In the genomic region with DNA sequence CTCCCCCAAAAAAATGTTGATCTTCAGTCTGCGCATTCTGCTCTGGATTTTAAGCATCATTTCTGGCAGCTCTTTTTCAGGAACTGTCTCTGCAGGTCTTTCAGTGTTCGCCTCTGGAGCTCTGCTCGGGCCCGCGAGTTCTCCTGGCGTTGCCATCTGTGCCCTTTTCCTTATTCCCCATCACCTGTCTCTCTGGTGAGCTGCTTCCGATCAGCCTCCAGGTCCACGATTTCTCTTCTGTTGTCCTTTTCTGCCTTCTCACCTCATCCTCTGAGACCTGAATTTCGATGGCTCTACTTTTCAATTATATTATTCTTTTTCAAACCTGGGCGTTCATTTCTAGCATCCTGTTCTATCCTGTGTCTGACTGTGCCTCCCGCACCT, we compare ENCODE assay signal across 8 cellular contexts. TPM values are rescaled to one million over a fixed set of nuclear protein-coding genes. Genes with fewer than 3 reads are reported as not detected.
DNase-seq lines count a peak whose midpoint lies in the region; ATAC-seq and TF ChIP-seq lines count a peak whose summit lies in the region.

No MANE protein-coding gene starts in this region.

- peaks cover 0 to 6% (median 2%) of the 10 kb centered on the region in 4 donors for H3K4me1 ChIP-seq in Peyer's patch
- H3K4me1 ChIP-seq in esophagus squamous epithelium, result peaks cover 6 to 45% (median 15%) of the 10 kb centered on the region in 3 donors
- peaks cover 7% of the 10 kb centered on the region for H3K4me1 ChIP-seq in psoas muscle

- peak; percentile 31 for DNase-seq in EH (ENCODE audit: low read depth)
- DNase-seq in Peyer's patch, result no peak
- no peak for DNase-seq in esophagus squamous epithelium (lab: John Stamatoyannopoulos, UW)
- DNase-seq in psoas muscle, result no peak
- no peak for DNase-seq in NOMO-1 treated with dmso at 0.1 percent for 144 hours (lab: John Stamatoyannopoulos, UW; ENCODE audit: unreplicated experiment)
- DNase-seq in GOT3 (lab: John Stamatoyannopoulos, UW), result no peak

- H3K9me3 ChIP-seq in Peyer's patch (no peaks in the 10 kb centered on the region), esophagus squamous epithelium (no peaks in the 10 kb centered on the region), psoas muscle (no peaks in the 10 kb centered on the region)

- no peak for TF ChIP-seq CTCF in Peyer's patch (IDR thresholded peaks at IDR 0.05)
- no peak for TF ChIP-seq CTCF in esophagus squamous epithelium (IDR thresholded peaks at IDR 0.05)
- TF ChIP-seq CTCF in psoas muscle (IDR thresholded peaks at IDR 0.05), result no peak

- WGBS in esophagus squamous epithelium, 2 donors, result 11 to 22% methylated on average over 11 of the region's 11 CpGs
- WGBS in psoas muscle, 3 donors, result 23 to 27% (median 23%) methylated on average over 11 of the region's 11 CpGs

- TF ChIP-seq POLR2A in Peyer's patch (IDR thresholded peaks at IDR 0.05), result no peak
- TF ChIP-seq POLR2A in esophagus squamous epithelium (IDR thresholded peaks at IDR 0.05), result no peak

- no peaks in the 10 kb centered on the region for H3K27me3 ChIP-seq in Peyer's patch
- H3K27me3 ChIP-seq in esophagus squamous epithelium, result no peaks in the 10 kb centered on the region
- H3K27me3 ChIP-seq in psoas muscle (ENCODE audit: insufficient read depth in 3 of 3, low read length in 2 of 3), result no peaks in the 10 kb centered on the region

- ATAC-seq in psoas muscle (peak in 1 of 4 donors; percentile 1), HG02678 (IDR thresholded peaks at IDR 0.05; ENCODE audit: unreplicated experiment) (no peak), GM18519 (IDR thresholded peaks at IDR 0.05; ENCODE audit: low FRiP score, unreplicated experiment) (no peak)

- peak overlapping the region; percentile 82 to 92 (median 91) for H3K27ac ChIP-seq in Peyer's patch
- peak overlapping the region; percentile 86 to 98 (median 92) for H3K27ac ChIP-seq in esophagus squamous epithelium
- H3K27ac ChIP-seq in psoas muscle, result peak overlapping the region; percentile 86

- H3K4me3 ChIP-seq in Peyer's patch (peak overlapping the region; percentile 54 to 75 (median 70)), esophagus squamous epithelium (peak overlapping the region; percentile 48 to 86 (median 68)), psoas muscle (peak overlapping the region; percentile 82)

- H3K36me3 ChIP-seq in Peyer's patch (no peaks in the 10 kb centered on the region), esophagus squamous epithelium (peaks cover 0 to 6% (median 0%) of the 10 kb centered on the region in 3 donors), psoas muscle (ENCODE audit: insufficient read depth in 1 of 2, low read depth in 1 of 2) (no peaks in the 10 kb centered on the region)

- intact Hi-C loops in esophagus squamous epithelium (cut with DNase I) (no loop called here), psoas muscle (cut with DNase I) (loop anchor here in 1 of 2 donors (5.0 kb wide), 1 partner anchor 149 kb away; no protein-coding TSS in a partner anchor)

RNA-seq across cellular contexts. Expression of a gene that starts 0.6 kb away (rescaled TPM):
- 10 to 100 TPM; 32.6 to 82.1 (median 68.6) TPM for total RNA-seq in Peyer's patch
- total RNA-seq in esophagus squamous epithelium, result 10 to 100 TPM in 3 of 4 donors, 1 to 10 TPM in 1; 7.5 to 24.6 (median 19.4) TPM
- 10 to 100 TPM; 27.4 to 44.9 (median 37.5) TPM for total RNA-seq in psoas muscle
- polyA plus RNA-seq in psoas muscle, result 10 to 100 TPM; 27.4 to 90.5 (median 30.9) TPM

RNA-seq across cellular contexts. Expression of a gene that starts 41.7 kb away (rescaled TPM):
- total RNA-seq in Peyer's patch (100 to 1,000 TPM in 3 of 4 donors, 10 to 100 TPM in 1; 77.6 to 181 (median 135) TPM), esophagus squamous epithelium (100 to 1,000 TPM in 2 of 4 donors, 10 to 100 TPM in 2; 77.9 to 108 (median 97.2) TPM), psoas muscle (100 to 1,000 TPM in 2 of 4 donors, 10 to 100 TPM in 2; 93.2 to 119 (median 99.0) TPM)
- polyA plus RNA-seq in psoas muscle, result 100 to 1,000 TPM; 166 to 179 (median 171) TPM
